Comparison of ENCODE assay signal across 18 cellular contexts in the genomic region with DNA sequence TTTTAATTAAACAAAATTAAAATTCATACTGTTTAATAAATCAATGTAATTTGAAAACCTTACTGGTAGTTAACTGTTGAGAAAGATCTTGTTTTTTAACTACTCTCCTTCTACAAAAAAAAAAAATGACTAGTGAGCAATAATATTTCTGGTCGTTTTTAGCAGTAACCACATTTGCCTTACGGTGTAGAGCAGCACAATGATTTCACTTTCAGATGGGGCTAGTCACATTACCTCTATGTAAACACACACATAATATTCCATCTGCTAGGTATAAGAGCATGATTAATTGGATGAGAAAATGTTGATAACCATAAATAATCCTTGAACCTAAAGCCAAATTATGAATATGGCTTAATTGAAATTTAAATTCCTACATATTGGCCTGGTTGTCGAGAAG.
DNase-seq lines count a peak whose midpoint lies in the region; ATAC-seq and TF ChIP-seq lines count a peak whose summit lies in the region.
"Had no signal": no experiment of that assay in that cellular context is flagged by ENCODE, and none has a peak within 500 bp of the region (broad histone marks: within the 10 kb centered on the region; RNA-seq: fewer than 3 reads in every experiment).

No MANE protein-coding gene starts in this region.

- no peaks in the 10 kb centered on the region for H3K4me1 ChIP-seq in left ventricle myocardium inferior
- H3K4me1 ChIP-seq: upper lobe of left lung had no signal

- no peaks in the 10 kb centered on the region for H3K9me3 Mint-ChIP-seq in natural killer cell treated with Interleukin-12 subunit alpha and Interleukin-12 subunit beta and Interleukin-15 and Interleukin-18, amount 100 ng/mL, for 72 hours
- H3K9me3 Mint-ChIP-seq: activated naive CD4-positive, alpha-beta T cell treated with anti-CD3 and anti-CD28 coated beads, Interleukin-2, amount 50 U/mL, for 24 hours; CD8-positive, alpha-beta memory T cell; stimulated activated memory B cell treated with anti-CD40 and anti-IgM and Interleukin-4, amounts not matched to agents 10 μg/mL and 1 μg/mL and 100 μg/mL, for 72 hours; T-helper 1 cell treated with Interleukin-12 subunit alpha and Interleukin-12 subunit beta and Interleukin-4 antibody, amounts not matched to agents 30 μg/mL and 1 μg/mL, for 36 hours had no signal

- H3K4me1 Mint-ChIP-seq in natural killer cell treated with Interleukin-12 subunit alpha and Interleukin-12 subunit beta and Interleukin-15 and Interleukin-18, amount 100 ng/mL, for 72 hours (ENCODE audit: low read depth in 2 of 2) = no peaks in the 10 kb centered on the region
- H3K4me1 Mint-ChIP-seq: activated naive CD4-positive, alpha-beta T cell treated with anti-CD3 and anti-CD28 coated beads, Interleukin-2, amount 50 U/mL, for 24 hours; CD8-positive, alpha-beta memory T cell; stimulated activated memory B cell treated with anti-CD40 and anti-IgM and Interleukin-4, amounts not matched to agents 10 μg/mL and 1 μg/mL and 100 μg/mL, for 72 hours had no signal

- intact Hi-C loops in left ventricle myocardium inferior (cut with micrococcal nuclease) = no loop called here

- no peaks in the 10 kb centered on the region for H3K9me3 ChIP-seq in left ventricle myocardium inferior (replicated peaks)
- H3K9me3 ChIP-seq: upper lobe of left lung had no signal

- DNase-seq in GM12865 (ENCODE audit: low read depth) (peak; percentile 50), left ventricle myocardium inferior (no peak), NCI-H1436 treated with DMSO at 0.1 percent for 48 hours (lab: John Stamatoyannopoulos, UW) (no peak)
- DNase-seq in natural killer cell treated with Interleukin-12 subunit alpha and Interleukin-12 subunit beta and Interleukin-15 and Interleukin-18, amount 100 ng/mL, for 72 hours (ENCODE audit: low spot score) = no peak
- DNase-seq: activated CD4-positive, CD25-positive, alpha-beta regulatory T cell; CD8-positive, alpha-beta memory T cell; HCEC 1CT; Karpas-422; NCI-H2029 treated with DMSO at 0.1 percent for 48 hours; upper lobe of left lung had no signal

- no peaks in the 10 kb centered on the region for H3K36me3 Mint-ChIP-seq in natural killer cell treated with Interleukin-12 subunit alpha and Interleukin-12 subunit beta and Interleukin-15 and Interleukin-18, amount 100 ng/mL, for 72 hours
- H3K36me3 Mint-ChIP-seq: activated naive CD4-positive, alpha-beta T cell treated with anti-CD3 and anti-CD28 coated beads, Interleukin-2, amount 50 U/mL, for 24 hours; CD8-positive, alpha-beta memory T cell; stimulated activated memory B cell treated with anti-CD40 and anti-IgM and Interleukin-4, amounts not matched to agents 10 μg/mL and 1 μg/mL and 100 μg/mL, for 72 hours had no signal

- TF ChIP-seq CTCF in GM12865 (IDR thresholded peaks at IDR 0.05; ENCODE audit: insufficient read depth, low read depth, low read length, missing control alignments) = no peak
- no peak for TF ChIP-seq CTCF in left ventricle myocardium inferior (IDR thresholded peaks at IDR 0.05; ENCODE audit: borderline replicate concordance)

- no peak overlapping the region for H3K27ac ChIP-seq in left ventricle myocardium inferior (replicated peaks)
- H3K27ac ChIP-seq: upper lobe of left lung had no signal

- peak; percentile 92 for ATAC-seq in GM19395 (IDR thresholded peaks at IDR 0.05; ENCODE audit: unreplicated experiment)
- ATAC-seq in HG02763 (IDR thresholded peaks at IDR 0.05; ENCODE audit: unreplicated experiment) = peak; percentile 62
- peak; percentile 76 for ATAC-seq in HG03442 (IDR thresholded peaks at IDR 0.05; ENCODE audit: unreplicated experiment)
- ATAC-seq in GM18873 (IDR thresholded peaks at IDR 0.05; ENCODE audit: low FRiP score, unreplicated experiment) = no peak
- no peak for ATAC-seq in natural killer cell treated with Interleukin-12 subunit alpha and Interleukin-12 subunit beta and Interleukin-15 and Interleukin-18, amount 100 ng/mL, for 72 hours
- ATAC-seq: left lobe of liver; stimulated activated memory B cell treated with anti-CD40 and anti-IgM and Interleukin-4, amounts not matched to agents 10 μg/mL and 1 μg/mL and 100 μg/mL, for 72 hours had no signal

- no peak overlapping the region for H3K27ac Mint-ChIP-seq in natural killer cell treated with Interleukin-12 subunit alpha and Interleukin-12 subunit beta and Interleukin-15 and Interleukin-18, amount 100 ng/mL, for 72 hours
- H3K27ac Mint-ChIP-seq: activated naive CD4-positive, alpha-beta T cell treated with anti-CD3 and anti-CD28 coated beads, Interleukin-2, amount 50 U/mL, for 24 hours; CD8-positive, alpha-beta memory T cell; stimulated activated memory B cell treated with anti-CD40 and anti-IgM and Interleukin-4, amounts not matched to agents 10 μg/mL and 1 μg/mL and 100 μg/mL, for 72 hours; T-helper 1 cell treated with Interleukin-12 subunit alpha and Interleukin-12 subunit beta and Interleukin-4 antibody, amounts not matched to agents 30 μg/mL and 1 μg/mL, for 36 hours had no signal

- no peaks in the 10 kb centered on the region for H3K27me3 Mint-ChIP-seq in natural killer cell treated with Interleukin-12 subunit alpha and Interleukin-12 subunit beta and Interleukin-15 and Interleukin-18, amount 100 ng/mL, for 72 hours
- H3K27me3 Mint-ChIP-seq: stimulated activated memory B cell treated with anti-CD40 and anti-IgM and Interleukin-4, amounts not matched to agents 10 μg/mL and 1 μg/mL and 100 μg/mL, for 72 hours had no signal

- no peaks in the 10 kb centered on the region for H3K36me3 ChIP-seq in left ventricle myocardium inferior
- H3K36me3 ChIP-seq: upper lobe of left lung had no signal

- H3K4me3 ChIP-seq in GM12865 (ENCODE audit: low read depth, low read length) = no peak overlapping the region
- H3K4me3 ChIP-seq in left ventricle myocardium inferior = no peak overlapping the region
- H3K4me3 ChIP-seq: upper lobe of left lung had no signal

- no peaks in the 10 kb centered on the region for H3K27me3 ChIP-seq in left ventricle myocardium inferior (ENCODE audit: low read depth)
- H3K27me3 ChIP-seq: upper lobe of left lung had no signal

- H3K4me3 Mint-ChIP-seq in natural killer cell treated with Interleukin-12 subunit alpha and Interleukin-12 subunit beta and Interleukin-15 and Interleukin-18, amount 100 ng/mL, for 72 hours = no peak overlapping the region
- H3K4me3 Mint-ChIP-seq: activated naive CD4-positive, alpha-beta T cell treated with anti-CD3 and anti-CD28 coated beads, Interleukin-2, amount 50 U/mL, for 24 hours; CD8-positive, alpha-beta memory T cell; stimulated activated memory B cell treated with anti-CD40 and anti-IgM and Interleukin-4, amounts not matched to agents 10 μg/mL and 1 μg/mL and 100 μg/mL, for 72 hours; T-helper 1 cell treated with Interleukin-12 subunit alpha and Interleukin-12 subunit beta and Interleukin-4 antibody, amounts not matched to agents 30 μg/mL and 1 μg/mL, for 36 hours had no signal

Comparison
In these comparisons a context has a peak if more than half of its experiments do, and no peak if none do; other contexts are left out.
1. ATAC-seq: peak in GM19395 (single experiment), HG02763 (single experiment) and HG03442 (single experiment); none in GM18873 (single experiment) and natural killer cell treated with Interleukin-12 subunit alpha and Interleukin-12 subunit beta and Interleukin-15 and Interleukin-18, amount 100 ng/mL, for 72 hours (0 of 2).